ENCODE assay signal across 8 cellular contexts in genomic region chr16:67244387-67245188, GRCh38. TPM values are rescaled to one million over a fixed set of nuclear protein-coding genes. Genes with fewer than 3 reads are reported as not detected.
A peak's percentile ranks its signal among the peaks of the same experiment; 100 is the strongest.
DNase-seq lines count a peak whose midpoint lies in the region; ATAC-seq, FAIRE-seq and TF ChIP-seq lines count a peak whose summit lies in the region.

No MANE protein-coding gene starts in this region.

- POLR2A ChIA-PET in activated CD8-positive, alpha-beta T cell treated with anti-CD3 and anti-CD28 coated beads for 36 hours (lab: Charles Lee): interaction anchor here (0.6 to 10.0 kb wide), 7 partner anchors 14 to 84 kb away, joined by 3 to 123 read pairs (median 4); partner anchors contain the start of gene TMEM208
- POLR2A ChIA-PET in endothelial cell of umbilical vein (lab: Charles Lee): interaction anchor here (0.7 to 1.9 kb wide), 4 partner anchors 15 to 52 kb away, joined by 3 to 8 read pairs (median 6); partner anchors contain the start of genes E2F4 and TMEM208

- H3K4me3 Mint-ChIP-seq in activated CD8-positive, alpha-beta T cell treated with anti-CD3 and anti-CD28 coated beads for 36 hours: peak overlapping the region; percentile 89
- H3K4me3 Mint-ChIP-seq in natural killer cell treated with Interleukin-12 subunit alpha and Interleukin-12 subunit beta and Interleukin-15 and Interleukin-18, amount 100 ng/mL, for 72 hours: peak overlapping the region; percentile 99

- peak; percentile 69 for TF ChIP-seq POLR2A in endothelial cell of umbilical vein (IDR thresholded peaks at IDR 0.05; ENCODE audit: low read depth, low read length)

- H3K4me2 ChIP-seq in MM.1S (ENCODE audit: low read depth, low read length) (peak overlapping the region; percentile 79), endothelial cell of umbilical vein (ENCODE audit: insufficient read depth, low read length) (peak overlapping the region; percentile 56)

- dilution Hi-C loops in endothelial cell of umbilical vein (cut with MboI; ENCODE audit: extremely low pct_ligation_motif_present, low sequenced_read_pairs): no loop called here

- peak overlapping the region; percentile 87 for H3K27ac Mint-ChIP-seq in activated CD8-positive, alpha-beta T cell treated with anti-CD3 and anti-CD28 coated beads for 36 hours
- peak overlapping the region; percentile 95 to 99 for H3K27ac Mint-ChIP-seq in natural killer cell treated with Interleukin-12 subunit alpha and Interleukin-12 subunit beta and Interleukin-15 and Interleukin-18, amount 100 ng/mL, for 72 hours

- H3K9me3 ChIP-seq in MM.1S (replicated peaks; ENCODE audit: insufficient read depth, low read length) (no peaks in the 10 kb centered on the region), endothelial cell of umbilical vein (replicated peaks; ENCODE audit: control insufficient read depth, insufficient read depth, low read length) (no peaks in the 10 kb centered on the region), subcutaneous abdominal adipose tissue (ENCODE audit: control insufficient read depth in 5 of 5, low read length in 5 of 5) (no peaks in the 10 kb centered on the region)

- H3K27ac ChIP-seq in MM.1S (ENCODE audit: low read length) (peak overlapping the region; percentile 85), endothelial cell of umbilical vein (ENCODE audit: insufficient read depth, low read depth, low read length) (peak overlapping the region; percentile 88), subcutaneous abdominal adipose tissue (ENCODE audit: low read depth, low read length) (peak overlapping the region; percentile 97)

- intact Hi-C loops in activated CD8-positive, alpha-beta T cell treated with anti-CD3 and anti-CD28 coated beads for 36 hours (cut with micrococcal nuclease): loop anchor here (2.0 kb wide), 1 partner anchor 52 kb away; the partner anchor contains the start of gene E2F4
- intact Hi-C loops in endothelial cell of umbilical vein (cut with micrococcal nuclease): loop anchor here (1.0 kb wide), 1 partner anchor 8 kb away; no protein-coding TSS in a partner anchor

- H4K20me1 ChIP-seq in MM.1S (ENCODE audit: insufficient read depth, low read length) (no peaks in the 10 kb centered on the region), endothelial cell of umbilical vein (replicated peaks; ENCODE audit: control insufficient read depth, extremely low read depth, insufficient read depth, low read length) (no peaks in the 10 kb centered on the region)

- no peaks in the 10 kb centered on the region for H3K9me3 Mint-ChIP-seq in activated CD8-positive, alpha-beta T cell treated with anti-CD3 and anti-CD28 coated beads for 36 hours
- H3K9me3 Mint-ChIP-seq in natural killer cell treated with Interleukin-12 subunit alpha and Interleukin-12 subunit beta and Interleukin-15 and Interleukin-18, amount 100 ng/mL, for 72 hours: no peaks in the 10 kb centered on the region

- no peaks in the 10 kb centered on the region for H3K36me3 ChIP-seq in MM.1S (replicated peaks; ENCODE audit: insufficient read depth, low read length)
- H3K36me3 ChIP-seq in endothelial cell of umbilical vein (ENCODE audit: control insufficient read depth in 2 of 2, extremely low read depth in 1 of 2, insufficient read depth in 2 of 2, low read length in 2 of 2): peaks cover 0 to 5% of the 10 kb centered on the region in 2 experiments
- peaks cover 0 to 6% (median 3%) of the 10 kb centered on the region in 5 donors for H3K36me3 ChIP-seq in subcutaneous abdominal adipose tissue (ENCODE audit: control insufficient read depth in 5 of 5, insufficient read depth in 5 of 5, low read length in 5 of 5)

- H3K36me3 Mint-ChIP-seq in activated CD8-positive, alpha-beta T cell treated with anti-CD3 and anti-CD28 coated beads for 36 hours (ENCODE audit: low read depth): peaks cover 2% of the 10 kb centered on the region
- H3K36me3 Mint-ChIP-seq in natural killer cell treated with Interleukin-12 subunit alpha and Interleukin-12 subunit beta and Interleukin-15 and Interleukin-18, amount 100 ng/mL, for 72 hours: no peaks in the 10 kb centered on the region

- H3K4me3 ChIP-seq in MM.1S (ENCODE audit: low read length): peak overlapping the region; percentile 93
- no peak overlapping the region for H3K4me3 ChIP-seq in endothelial cell of umbilical vein (replicated peaks in 1 of 3; ENCODE audit: insufficient read depth in 1 of 3, low read depth in 1 of 3, low read length in 3 of 3)
- peak overlapping the region in 4 of 5 donors; percentile 29 to 91 (median 80) for H3K4me3 ChIP-seq in subcutaneous abdominal adipose tissue (ENCODE audit: low read depth in 1 of 5, low read length in 5 of 5)

- H3K27me3 ChIP-seq in MM.1S (replicated peaks; ENCODE audit: insufficient read depth, low read length) (peaks cover 7% of the 10 kb centered on the region), endothelial cell of umbilical vein (ENCODE audit: control insufficient read depth in 2 of 2, insufficient read depth in 2 of 2, low read length in 2 of 2) (no peaks in the 10 kb centered on the region), subcutaneous abdominal adipose tissue (ENCODE audit: control insufficient read depth in 5 of 5, insufficient read depth in 4 of 5, low read length in 5 of 5) (peaks cover 0 to 4% (median 0%) of the 10 kb centered on the region in 5 donors)

- no peaks in the 10 kb centered on the region for H3K9me1 ChIP-seq in endothelial cell of umbilical vein (replicated peaks; ENCODE audit: control insufficient read depth, extremely low read depth, insufficient read depth, low read length)

- TF ChIP-seq CTCF in MM.1S (IDR thresholded peaks at IDR 0.05; ENCODE audit: low read length) (0 out of 2 replicates have a peak, but pooled peaks have one; percentile 5), endothelial cell of umbilical vein (IDR thresholded peaks at IDR 0.05; ENCODE audit: extremely low read depth in 1 of 2, insufficient read depth in 1 of 2, low read depth in 1 of 2, low read length in 2 of 2) (no peak)
- TF ChIP-seq CTCF in activated CD8-positive, alpha-beta T cell treated with anti-CD3 and anti-CD28 coated beads for 36 hours (IDR thresholded peaks at IDR 0.05): no peak

- H3K79me2 ChIP-seq in MM.1S (ENCODE audit: low read length): peaks cover 56% of the 10 kb centered on the region
- peaks cover 50% of the 10 kb centered on the region for H3K79me2 ChIP-seq in endothelial cell of umbilical vein (ENCODE audit: control insufficient read depth, insufficient read depth, low read length)

- peaks cover 44% of the 10 kb centered on the region for H3F3A ChIP-seq in MM.1S (ENCODE audit: insufficient read depth, low read length)

- no peaks in the 10 kb centered on the region for H3K9me2 ChIP-seq in MM.1S (replicated peaks; ENCODE audit: insufficient read depth, low read length)

- CTCF ChIA-PET in activated CD8-positive, alpha-beta T cell treated with anti-CD3 and anti-CD28 coated beads for 36 hours (lab: Charles Lee): interaction anchor here (0.6 to 2.6 kb wide), 17 partner anchors 15 to 318 kb away, joined by 3 to 13 read pairs (median 4); partner anchors contain the start of genes ATP6V0D1, CTCF, PLEKHG4 and TMEM208
- CTCF ChIA-PET in endothelial cell of umbilical vein (lab: Charles Lee): interaction anchor here (0.9 to 2.0 kb wide), 17 partner anchors 9 to 227 kb away, joined by 3 to 10 read pairs (median 5); partner anchors contain the start of genes KCTD19, LRRC36 and TMEM208

- peak; percentile 97 for FAIRE-seq in endothelial cell of umbilical vein (lab: Jason Lieb, UNC)

- H2AFZ ChIP-seq in MM.1S (ENCODE audit: low read length) (peak overlapping the region; percentile 17; the same call in 1 of the 2 replicates), endothelial cell of umbilical vein (ENCODE audit: low read depth, low read length) (no peak overlapping the region)

- ATAC-seq in activated CD8-positive, alpha-beta T cell treated with anti-CD3 and anti-CD28 coated beads for 36 hours: peak; percentile 64
- peak; percentile 77 to 79 for ATAC-seq in natural killer cell treated with Interleukin-12 subunit alpha and Interleukin-12 subunit beta and Interleukin-15 and Interleukin-18, amount 100 ng/mL, for 72 hours

- peak; percentile 86 for DNase-seq in GF-D8 (lab: John Stamatoyannopoulos, UW)
- peak; percentile 76 for DNase-seq in H4 (ENCODE audit: low spot score)
- DNase-seq in MM.1S: peak; percentile 88
- DNase-seq in activated CD8-positive, alpha-beta T cell treated with anti-CD3 and anti-CD28 coated beads for 36 hours: peak; percentile 95
- peak; percentile 76 for DNase-seq in endothelial cell of umbilical vein (ENCODE audit: low read depth, low spot score)
- DNase-seq in natural killer cell treated with Interleukin-12 subunit alpha and Interleukin-12 subunit beta and Interleukin-15 and Interleukin-18, amount 100 ng/mL, for 72 hours (ENCODE audit: low spot score): peak; percentile 94
- DNase-seq in NCI-H1105 (lab: John Stamatoyannopoulos, UW): no peak

- no peaks in the 10 kb centered on the region for H3K27me3 Mint-ChIP-seq in activated CD8-positive, alpha-beta T cell treated with anti-CD3 and anti-CD28 coated beads for 36 hours
- peaks cover 3 to 4% of the 10 kb centered on the region in 2 donors for H3K27me3 Mint-ChIP-seq in natural killer cell treated with Interleukin-12 subunit alpha and Interleukin-12 subunit beta and Interleukin-15 and Interleukin-18, amount 100 ng/mL, for 72 hours

- H3K4me1 ChIP-seq in MM.1S (ENCODE audit: low read length) (peaks cover 36% of the 10 kb centered on the region), endothelial cell of umbilical vein (ENCODE audit: control insufficient read depth, extremely low read depth, insufficient read depth, low read length) (peaks cover 65% of the 10 kb centered on the region), subcutaneous abdominal adipose tissue (ENCODE audit: control insufficient read depth in 5 of 5, insufficient read depth in 5 of 5, low read length in 5 of 5) (peaks cover 37 to 95% (median 87%) of the 10 kb centered on the region in 5 donors)

- H3K4me1 Mint-ChIP-seq in activated CD8-positive, alpha-beta T cell treated with anti-CD3 and anti-CD28 coated beads for 36 hours (ENCODE audit: low read depth): peaks cover 46% of the 10 kb centered on the region
- H3K4me1 Mint-ChIP-seq in natural killer cell treated with Interleukin-12 subunit alpha and Interleukin-12 subunit beta and Interleukin-15 and Interleukin-18, amount 100 ng/mL, for 72 hours (ENCODE audit: low read depth in 2 of 2): peaks cover 52% of the 10 kb centered on the region in 2 donors

- TSS peak; percentile 45 for BruUV-seq in endothelial cell of umbilical vein (replicated peaks; lab: Mats Ljungman, UMichigan)

- H3K9ac ChIP-seq in MM.1S (ENCODE audit: low read length) (peak overlapping the region; percentile 80), endothelial cell of umbilical vein (replicated peaks; ENCODE audit: extremely low read depth, insufficient read depth, low read length) (peak overlapping the region; percentile 49), subcutaneous abdominal adipose tissue (ENCODE audit: low read length in 5 of 5) (peak overlapping the region in 4 of 5 donors; percentile 48 to 75 (median 62))

RNA-seq across cellular contexts. Expression of gene FHOD1, which starts 2.7 kb away (rescaled TPM):
- total RNA-seq in H4 (2014; rRNA removed; shearing (Covaris generic)): 18.4 and 21.2 TPM in 2 replicates
- total RNA-seq in activated CD8-positive, alpha-beta T cell treated with anti-CD3 and anti-CD28 coated beads for 36 hours: 100 to 1,000 TPM; 102 to 105 TPM
- total RNA-seq in endothelial cell of umbilical vein: 104 and 124 TPM in 2 replicates
- 63.6 and 78.6 TPM in 2 replicates for polyA plus RNA-seq in endothelial cell of umbilical vein
- polyA plus RNA-seq in endothelial cell of umbilical vein (2011; cell fraction: cytosol; rRNA removed): 43.3 and 49.4 TPM in 2 replicates
- 289 and 335 TPM in 2 replicates for polyA plus RNA-seq in endothelial cell of umbilical vein (2011; cell fraction: nucleus; rRNA removed)
- 84.9 and 85.3 TPM in 2 replicates for polyA plus RNA-seq in endothelial cell of umbilical vein (2012)
- polyA minus RNA-seq in endothelial cell of umbilical vein: 44.3 and 55.7 TPM in 2 replicates
- 17.6 TPM for polyA minus RNA-seq in endothelial cell of umbilical vein (2011; cell fraction: cytosol; rRNA and poly(A)+ RNA removed)
- 42.3 and 55.3 TPM in 2 replicates for polyA minus RNA-seq in endothelial cell of umbilical vein (2011; cell fraction: nucleus; rRNA and poly(A)+ RNA removed)
- total RNA-seq in natural killer cell treated with Interleukin-12 subunit alpha and Interleukin-12 subunit beta and Interleukin-15 and Interleukin-18, amount 100 ng/mL, for 72 hours: 100 to 1,000 TPM; 156 to 160 TPM

RNA-seq across cellular contexts. Expression of gene SLC9A5, which starts 4.2 kb away (rescaled TPM):
- total RNA-seq in H4 (2014; rRNA removed; shearing (Covaris generic)): 0.81 and 1.4 TPM in 2 replicates
- total RNA-seq in activated CD8-positive, alpha-beta T cell treated with anti-CD3 and anti-CD28 coated beads for 36 hours: 1 to 10 TPM; 7.7 to 8.1 TPM
- 2.8 and 4.2 TPM in 2 replicates for total RNA-seq in endothelial cell of umbilical vein
- polyA plus RNA-seq in endothelial cell of umbilical vein: 2.7 and 3.2 TPM in 2 replicates
- polyA plus RNA-seq in endothelial cell of umbilical vein (2011; cell fraction: cytosol; rRNA removed): 1.4 and 1.5 TPM in 2 replicates
- polyA plus RNA-seq in endothelial cell of umbilical vein (2011; cell fraction: nucleus; rRNA removed): 17.7 and 19.4 TPM in 2 replicates
- 3.0 and 3.9 TPM in 2 replicates for polyA plus RNA-seq in endothelial cell of umbilical vein (2012)
- polyA minus RNA-seq in endothelial cell of umbilical vein: 2.2 and 2.7 TPM in 2 replicates
- 0.51 TPM for polyA minus RNA-seq in endothelial cell of umbilical vein (2011; cell fraction: cytosol; rRNA and poly(A)+ RNA removed)
- 2.5 and 3.0 TPM in 2 replicates for polyA minus RNA-seq in endothelial cell of umbilical vein (2011; cell fraction: nucleus; rRNA and poly(A)+ RNA removed)
- 1 to 10 TPM; 1.4 to 5.9 TPM for total RNA-seq in natural killer cell treated with Interleukin-12 subunit alpha and Interleukin-12 subunit beta and Interleukin-15 and Interleukin-18, amount 100 ng/mL, for 72 hours

RNA-seq across cellular contexts. Expression of gene TMEM208, which starts 17.7 kb away (rescaled TPM):
- 31.1 and 38.4 TPM in 2 replicates for total RNA-seq in H4 (2014; rRNA removed; shearing (Covaris generic))
- 10 to 100 TPM; 25.7 to 30.7 TPM for total RNA-seq in activated CD8-positive, alpha-beta T cell treated with anti-CD3 and anti-CD28 coated beads for 36 hours
- 35.3 and 36.3 TPM in 2 replicates for total RNA-seq in endothelial cell of umbilical vein
- polyA plus RNA-seq in endothelial cell of umbilical vein: 94.0 and 98.4 TPM in 2 replicates
- polyA plus RNA-seq in endothelial cell of umbilical vein (2011; cell fraction: cytosol; rRNA removed): 53.5 and 55.9 TPM in 2 replicates
- 44.4 and 48.8 TPM in 2 replicates for polyA plus RNA-seq in endothelial cell of umbilical vein (2011; cell fraction: nucleus; rRNA removed)
- polyA plus RNA-seq in endothelial cell of umbilical vein (2012): 34.1 and 34.9 TPM in 2 replicates
- 57.2 and 62.0 TPM in 2 replicates for polyA minus RNA-seq in endothelial cell of umbilical vein
- 29.2 TPM for polyA minus RNA-seq in endothelial cell of umbilical vein (2011; cell fraction: cytosol; rRNA and poly(A)+ RNA removed)
- 24.9 and 27.2 TPM in 2 replicates for polyA minus RNA-seq in endothelial cell of umbilical vein (2011; cell fraction: nucleus; rRNA and poly(A)+ RNA removed)
- total RNA-seq in natural killer cell treated with Interleukin-12 subunit alpha and Interleukin-12 subunit beta and Interleukin-15 and Interleukin-18, amount 100 ng/mL, for 72 hours: 10 to 100 TPM; 55.1 to 56.1 TPM

RNA-seq across cellular contexts. Expression of gene PLEKHG4, which starts 34.7 kb away (rescaled TPM):
- 2.4 and 6.7 TPM in 2 replicates for total RNA-seq in H4 (2014; rRNA removed; shearing (Covaris generic))
- total RNA-seq in activated CD8-positive, alpha-beta T cell treated with anti-CD3 and anti-CD28 coated beads for 36 hours: 10 to 100 TPM; 17.3 to 20.8 TPM
- total RNA-seq in endothelial cell of umbilical vein: 23.9 and 26.6 TPM in 2 replicates
- polyA plus RNA-seq in endothelial cell of umbilical vein: 34.8 and 35.6 TPM in 2 replicates
- 16.0 and 25.5 TPM in 2 replicates for polyA plus RNA-seq in endothelial cell of umbilical vein (2011; cell fraction: cytosol; rRNA removed)
- polyA plus RNA-seq in endothelial cell of umbilical vein (2011; cell fraction: nucleus; rRNA removed): 203 and 244 TPM in 2 replicates
- polyA plus RNA-seq in endothelial cell of umbilical vein (2012): 51.6 and 59.7 TPM in 2 replicates
- polyA minus RNA-seq in endothelial cell of umbilical vein: 24.7 and 29.8 TPM in 2 replicates
- polyA minus RNA-seq in endothelial cell of umbilical vein (2011; cell fraction: cytosol; rRNA and poly(A)+ RNA removed): 16.2 TPM
- polyA minus RNA-seq in endothelial cell of umbilical vein (2011; cell fraction: nucleus; rRNA and poly(A)+ RNA removed): 23.7 and 30.6 TPM in 2 replicates
- total RNA-seq in natural killer cell treated with Interleukin-12 subunit alpha and Interleukin-12 subunit beta and Interleukin-15 and Interleukin-18, amount 100 ng/mL, for 72 hours: 1 to 10 TPM; 5.8 to 8.7 TPM

RNA-seq across cellular contexts. Expression of gene ELMO3, which starts 45.7 kb away (rescaled TPM):
- 0.06 and 0.29 TPM in 2 replicates for total RNA-seq in H4 (2014; rRNA removed; shearing (Covaris generic))
- 1 to 10 TPM; 5.0 to 5.6 TPM for total RNA-seq in activated CD8-positive, alpha-beta T cell treated with anti-CD3 and anti-CD28 coated beads for 36 hours
- 4.3 and 5.7 TPM in 2 replicates for total RNA-seq in endothelial cell of umbilical vein
- 3.9 and 4.1 TPM in 2 replicates for polyA plus RNA-seq in endothelial cell of umbilical vein
- 1.2 and 1.8 TPM in 2 replicates for polyA plus RNA-seq in endothelial cell of umbilical vein (2011; cell fraction: cytosol; rRNA removed)
- polyA plus RNA-seq in endothelial cell of umbilical vein (2011; cell fraction: nucleus; rRNA removed): 17.7 and 18.0 TPM in 2 replicates
- polyA plus RNA-seq in endothelial cell of umbilical vein (2012): 1.7 and 2.5 TPM in 2 replicates
- polyA minus RNA-seq in endothelial cell of umbilical vein: 0.74 and 0.87 TPM in 2 replicates
- 2.8 TPM for polyA minus RNA-seq in endothelial cell of umbilical vein (2011; cell fraction: cytosol; rRNA and poly(A)+ RNA removed)
- 1.9 and 4.0 TPM in 2 replicates for polyA minus RNA-seq in endothelial cell of umbilical vein (2011; cell fraction: nucleus; rRNA and poly(A)+ RNA removed)
- total RNA-seq in natural killer cell treated with Interleukin-12 subunit alpha and Interleukin-12 subunit beta and Interleukin-15 and Interleukin-18, amount 100 ng/mL, for 72 hours: 10 to 100 TPM in 1 of 2 donors, 1 to 10 TPM in 1; 3.6 to 13.9 TPM

Comparison
In these comparisons a context has a peak if more than half of its experiments do, and no peak if none do; other contexts are left out.
1. H3K4me3 ChIP-seq: peak in MM.1S (single experiment) and subcutaneous abdominal adipose tissue (4 of 5); none in endothelial cell of umbilical vein (0 of 3).
2. Peak in every context shown above with its lines, with median percentiles within 50 percentile points of each other: H3K27ac ChIP-seq and H3K9ac ChIP-seq.